In genomic region chr22:43136255-43136654, GRCh38 we compare ENCODE assay signal across 1 cellular context.
TF ChIP-seq lines count a peak whose summit lies in the region.

No MANE protein-coding gene starts in this region.

TF ChIP-seq in HepG2, 621 proteins besides CTCF, POLR2A, EP300 and RAD21:
- TF ChIP-seq ZNF607 (CRISPR knock-in tag; IDR thresholded peaks at IDR 0.05; ENCODE audit: borderline replicate concordance) (no peak), ZMYM3 (CRISPR knock-in tag; IDR thresholded peaks at IDR 0.05) (no peak), ZNF362 (CRISPR knock-in tag; IDR thresholded peaks at IDR 0.05; ENCODE audit: borderline replicate concordance) (no peak), IRF2 (CRISPR knock-in tag; IDR thresholded peaks at IDR 0.05) (0 out of 2 replicates have a peak, but pooled peaks have one; percentile 27), ADNP (CRISPR knock-in tag; IDR thresholded peaks at IDR 0.05) (no peak), MLX (CRISPR knock-in tag; IDR thresholded peaks at IDR 0.05) (no peak), SP4 (CRISPR knock-in tag; IDR thresholded peaks at IDR 0.05) (no peak), ZSCAN5A (CRISPR knock-in tag; IDR thresholded peaks at IDR 0.05; ENCODE audit: borderline replicate concordance) (no peak), ZNF121 (CRISPR knock-in tag; IDR thresholded peaks at IDR 0.05) (no peak), ZNF687 (CRISPR knock-in tag; IDR thresholded peaks at IDR 0.05) (peak; percentile 45; the same call in 1 of the 2 replicates), POGZ (CRISPR knock-in tag; IDR thresholded peaks at IDR 0.05) (no peak), ZNF446 (CRISPR knock-in tag; IDR thresholded peaks at IDR 0.05) (no peak), DMAP1 (CRISPR knock-in tag; IDR thresholded peaks at IDR 0.05) (no peak), CENPT (CRISPR knock-in tag; IDR thresholded peaks at IDR 0.05; ENCODE audit: low read depth) (no peak), RBAK (CRISPR knock-in tag; IDR thresholded peaks at IDR 0.05) (no peak), IRF9 (CRISPR knock-in tag; IDR thresholded peaks at IDR 0.05; ENCODE audit: borderline replicate concordance) (no peak), ZNF691 (CRISPR knock-in tag; IDR thresholded peaks at IDR 0.05; ENCODE audit: borderline replicate concordance, low read depth) (no peak), MEIS1 (CRISPR knock-in tag; IDR thresholded peaks at IDR 0.05; ENCODE audit: borderline replicate concordance) (no peak), ZNF576 (CRISPR knock-in tag; IDR thresholded peaks at IDR 0.05) (no peak), GMEB1 (CRISPR knock-in tag; IDR thresholded peaks at IDR 0.05; ENCODE audit: borderline replicate concordance) (no peak), ZFX (CRISPR knock-in tag; IDR thresholded peaks at IDR 0.05; ENCODE audit: low read depth) (peak; percentile 40; the same call in 1 of the 2 replicates), DPF2 (CRISPR knock-in tag; IDR thresholded peaks at IDR 0.05; ENCODE audit: borderline replicate concordance, low read depth) (no peak), ZNF335 (CRISPR knock-in tag; IDR thresholded peaks at IDR 0.05) (no peak), DNMT3B (CRISPR knock-in tag; conservative IDR thresholded peaks at IDR 0.05) (no peak), HNF4G (IDR thresholded peaks at IDR 0.05; ENCODE audit: borderline replicate concordance, low read depth, low read length) (no peak), HNF4G (CRISPR knock-in tag; IDR thresholded peaks at IDR 0.05; ENCODE audit: borderline replicate concordance, low read depth) (no peak), RNF2 (conservative IDR thresholded peaks at IDR 0.05; ENCODE audit: low read depth) (no peak), KLF12 (CRISPR knock-in tag; IDR thresholded peaks at IDR 0.05; ENCODE audit: borderline replicate concordance) (no peak), ATF3 (CRISPR knock-in tag; IDR thresholded peaks at IDR 0.05) (no peak), ZBTB14 (CRISPR knock-in tag; IDR thresholded peaks at IDR 0.05) (no peak), SCMH1 (CRISPR knock-in tag; IDR thresholded peaks at IDR 0.05; ENCODE audit: borderline replicate concordance) (no peak), MTF2 (CRISPR knock-in tag; IDR thresholded peaks at IDR 0.05; ENCODE audit: borderline replicate concordance) (no peak), ZBTB25 (CRISPR knock-in tag; IDR thresholded peaks at IDR 0.05) (no peak), JDP2 (CRISPR knock-in tag; IDR thresholded peaks at IDR 0.05; ENCODE audit: borderline replicate concordance) (no peak), ZBTB8A (CRISPR knock-in tag; IDR thresholded peaks at IDR 0.05; ENCODE audit: borderline replicate concordance, low read depth) (no peak), STAG1 (CRISPR knock-in tag; IDR thresholded peaks at IDR 0.05) (peak; percentile 75), ZIK1 (CRISPR knock-in tag; IDR thresholded peaks at IDR 0.05; ENCODE audit: borderline replicate concordance, low read depth) (no peak), ZSCAN22 (CRISPR knock-in tag; IDR thresholded peaks at IDR 0.05) (no peak), KDM4B (CRISPR knock-in tag; IDR thresholded peaks at IDR 0.05) (no peak), XRCC5 (optimal IDR thresholded peaks at IDR 0.05; ENCODE audit: low read length) (peak; percentile 59), TFE3 (CRISPR knock-in tag; IDR thresholded peaks at IDR 0.05) (no peak), ZNF432 (CRISPR knock-in tag; IDR thresholded peaks at IDR 0.05; ENCODE audit: borderline replicate concordance) (no peak)
TF ChIP-seq in HepG2: peak in this region for 5.
